ENCODE assay signal across 8 cellular contexts in the genomic region with DNA sequence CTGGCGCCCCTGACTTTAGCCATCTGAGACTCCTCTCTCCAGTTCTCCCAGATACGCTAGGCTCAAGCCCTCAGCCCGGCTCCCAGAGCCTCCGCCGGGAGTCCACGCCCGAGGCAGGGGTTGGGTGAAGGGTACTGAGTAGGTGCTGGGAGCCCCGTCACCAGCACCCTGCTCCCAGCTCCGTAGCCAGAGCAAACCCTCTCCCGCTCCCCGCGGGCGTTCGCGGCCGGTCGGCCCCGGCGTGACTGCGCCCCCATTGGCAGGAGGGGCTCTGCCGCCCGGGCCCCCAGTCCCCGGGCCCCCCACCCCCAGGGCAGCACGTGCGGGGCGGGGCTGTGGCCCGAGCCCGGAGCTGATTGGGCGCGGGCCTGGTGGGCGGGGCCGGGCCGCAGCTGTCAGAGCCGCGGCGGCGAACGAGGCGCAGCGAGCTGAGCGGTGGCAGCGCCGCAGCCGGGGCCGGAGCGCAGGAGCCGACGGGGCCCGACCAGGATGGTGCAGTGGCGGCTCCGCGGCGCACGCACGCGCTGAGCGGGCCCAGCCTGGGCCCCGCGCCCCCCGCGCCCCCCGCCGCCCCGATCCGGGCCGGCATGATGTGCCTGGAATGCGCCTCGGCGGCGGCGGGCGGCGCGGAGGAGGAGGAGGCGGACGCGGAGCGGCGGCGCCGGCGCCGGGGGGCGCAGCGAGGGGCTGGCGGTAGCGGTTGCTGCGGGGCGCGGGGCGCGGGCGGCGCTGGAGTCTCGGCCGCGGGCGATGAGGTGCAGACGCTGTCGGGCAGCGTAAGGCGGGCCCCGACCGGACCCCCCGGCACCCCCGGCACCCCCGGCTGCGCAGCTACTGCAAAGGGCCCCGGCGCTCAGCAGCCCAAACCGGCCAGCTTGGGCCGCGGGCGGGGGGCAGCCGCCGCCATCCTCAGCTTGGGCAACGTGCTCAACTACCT. TPM values are rescaled to one million over a fixed set of nuclear protein-coding genes. Genes with fewer than 3 reads are reported as not detected.
DNase-seq lines count a peak whose midpoint lies in the region; ATAC-seq and TF ChIP-seq lines count a peak whose summit lies in the region.

A gene with protein sequence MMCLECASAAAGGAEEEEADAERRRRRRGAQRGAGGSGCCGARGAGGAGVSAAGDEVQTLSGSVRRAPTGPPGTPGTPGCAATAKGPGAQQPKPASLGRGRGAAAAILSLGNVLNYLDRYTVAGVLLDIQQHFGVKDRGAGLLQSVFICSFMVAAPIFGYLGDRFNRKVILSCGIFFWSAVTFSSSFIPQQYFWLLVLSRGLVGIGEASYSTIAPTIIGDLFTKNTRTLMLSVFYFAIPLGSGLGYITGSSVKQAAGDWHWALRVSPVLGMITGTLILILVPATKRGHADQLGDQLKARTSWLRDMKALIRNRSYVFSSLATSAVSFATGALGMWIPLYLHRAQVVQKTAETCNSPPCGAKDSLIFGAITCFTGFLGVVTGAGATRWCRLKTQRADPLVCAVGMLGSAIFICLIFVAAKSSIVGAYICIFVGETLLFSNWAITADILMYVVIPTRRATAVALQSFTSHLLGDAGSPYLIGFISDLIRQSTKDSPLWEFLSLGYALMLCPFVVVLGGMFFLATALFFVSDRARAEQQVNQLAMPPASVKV (plus strand): TSS at position 421 of the 937 bp plus-strand sequence. CDS start 167 bp downstream, at position 588.

- no peaks in the 10 kb centered on the region for H3K36me3 Mint-ChIP-seq in natural killer cell treated with Interleukin-12 subunit alpha and Interleukin-12 subunit beta and Interleukin-15 and Interleukin-18, amount 100 ng/mL, for 72 hours
- H3K36me3 Mint-ChIP-seq in stimulated activated naive CD8-positive, alpha-beta T cell treated with anti-CD3 and anti-CD28 coated beads, Interleukin-15, Interleukin-2, amounts not matched to agents 100 ng/mL and 50 ng/mL, for 24 hours (ENCODE audit: low read depth) = no peaks in the 10 kb centered on the region

- H4K20me1 ChIP-seq in DND-41 (ENCODE audit: insufficient read depth, low read length) (peaks cover 43% of the 10 kb centered on the region), OCI-LY3 (ENCODE audit: insufficient read depth, low read length) (no peaks in the 10 kb centered on the region)

- H3K4me1 Mint-ChIP-seq in natural killer cell treated with Interleukin-12 subunit alpha and Interleukin-12 subunit beta and Interleukin-15 and Interleukin-18, amount 100 ng/mL, for 72 hours (ENCODE audit: low read depth in 2 of 2) = peaks cover 13 to 16% of the 10 kb centered on the region in 2 donors
- peaks cover 18% of the 10 kb centered on the region for H3K4me1 Mint-ChIP-seq in stimulated activated naive CD8-positive, alpha-beta T cell treated with anti-CD3 and anti-CD28 coated beads, Interleukin-15, Interleukin-2, amounts not matched to agents 100 ng/mL and 50 ng/mL, for 24 hours (ENCODE audit: low read depth)

- no peak within 1 kb of the TSS for H3K27ac Mint-ChIP-seq in natural killer cell treated with Interleukin-12 subunit alpha and Interleukin-12 subunit beta and Interleukin-15 and Interleukin-18, amount 100 ng/mL, for 72 hours
- H3K27ac Mint-ChIP-seq in stimulated activated naive CD8-positive, alpha-beta T cell treated with anti-CD3 and anti-CD28 coated beads, Interleukin-15, Interleukin-2, amounts not matched to agents 100 ng/mL and 50 ng/mL, for 24 hours = no peak within 1 kb of the TSS

- H3K27ac ChIP-seq in DND-41 (ENCODE audit: low read length) = no peak within 1 kb of the TSS
- H3K27ac ChIP-seq in OCI-LY3 (ENCODE audit: low read length) = peak within 1 kb of the TSS; percentile 89
- H3K27ac ChIP-seq in foreskin keratinocyte = no peak within 1 kb of the TSS

- H3K79me2 ChIP-seq in DND-41 (ENCODE audit: insufficient read depth, low read length) (no peaks in the 10 kb centered on the region), OCI-LY3 (ENCODE audit: low read length) (no peaks in the 10 kb centered on the region)

- H3K27me3 ChIP-seq in DND-41 (ENCODE audit: insufficient read depth, low read length, poor library complexity) (peaks cover 28% of the 10 kb centered on the region), OCI-LY3 (ENCODE audit: low read depth, low read length) (no peaks in the 10 kb centered on the region), foreskin keratinocyte (peaks cover 53% of the 10 kb centered on the region)

- H3K36me3 ChIP-seq in DND-41 (ENCODE audit: insufficient read depth, low read length) (no peaks in the 10 kb centered on the region), OCI-LY3 (replicated peaks; ENCODE audit: low read depth, low read length) (no peaks in the 10 kb centered on the region)

- H3K27me3 Mint-ChIP-seq in natural killer cell treated with Interleukin-12 subunit alpha and Interleukin-12 subunit beta and Interleukin-15 and Interleukin-18, amount 100 ng/mL, for 72 hours = peaks cover 22 to 31% of the 10 kb centered on the region in 2 donors
- peaks cover 35% of the 10 kb centered on the region for H3K27me3 Mint-ChIP-seq in stimulated activated naive CD8-positive, alpha-beta T cell treated with anti-CD3 and anti-CD28 coated beads, Interleukin-15, Interleukin-2, amounts not matched to agents 100 ng/mL and 50 ng/mL, for 24 hours

- H3K4me3 ChIP-seq in DND-41 (ENCODE audit: low read depth in 1 of 2, low read length in 2 of 2) (peak within 1 kb of the TSS; percentile 14 to 54; a peak in 3 of 4 replicates), OCI-LY3 (ENCODE audit: low read length) (peak within 1 kb of the TSS; percentile 69)

- H3K9me3 ChIP-seq in DND-41 (ENCODE audit: insufficient read depth, low read length, severe bottlenecking) (no peaks in the 10 kb centered on the region), OCI-LY3 (ENCODE audit: insufficient read depth, low read length) (no peaks in the 10 kb centered on the region)

- ATAC-seq in DND-41 (ENCODE audit: insufficient read depth, low read depth) (peak; percentile 87), HG03045 (IDR thresholded peaks at IDR 0.05; ENCODE audit: unreplicated experiment) (peak; percentile 51), foreskin keratinocyte (peak; percentile 63)
- ATAC-seq in natural killer cell treated with Interleukin-12 subunit alpha and Interleukin-12 subunit beta and Interleukin-15 and Interleukin-18, amount 100 ng/mL, for 72 hours = peak; percentile 84 to 89

- peak within 1 kb of the TSS; percentile 77 for H3K4me3 Mint-ChIP-seq in natural killer cell treated with Interleukin-12 subunit alpha and Interleukin-12 subunit beta and Interleukin-15 and Interleukin-18, amount 100 ng/mL, for 72 hours
- H3K4me3 Mint-ChIP-seq in stimulated activated naive CD8-positive, alpha-beta T cell treated with anti-CD3 and anti-CD28 coated beads, Interleukin-15, Interleukin-2, amounts not matched to agents 100 ng/mL and 50 ng/mL, for 24 hours = peak within 1 kb of the TSS; percentile 72

- peak within 1 kb of the TSS; percentile 92 for H3K4me2 ChIP-seq in DND-41 (ENCODE audit: insufficient read depth, low read length)
- H3K4me2 ChIP-seq in OCI-LY3 (ENCODE audit: low read length) = peak within 1 kb of the TSS; percentile 91

- peak; percentile 8 for TF ChIP-seq CTCF in DND-41 (IDR thresholded peaks at IDR 0.05; ENCODE audit: borderline replicate concordance, extremely low read depth, low read length, poor library complexity, severe bottlenecking)
- TF ChIP-seq CTCF in OCI-LY3 (IDR thresholded peaks at IDR 0.05; ENCODE audit: low read depth, low read length) = no peak
- TF ChIP-seq CTCF in foreskin keratinocyte (conservative IDR thresholded peaks at IDR 0.05) = no peak

- H2AFZ ChIP-seq in DND-41 (ENCODE audit: low read depth, low read length) (peak within 1 kb of the TSS; percentile 47; the same call in 1 of the 2 replicates), OCI-LY3 (ENCODE audit: low read depth, low read length) (no peak within 1 kb of the TSS)

- peak; percentile 78 for DNase-seq in DND-41
- DNase-seq in activated effector memory CD4-positive, alpha-beta T cell treated with anti-CD3 and anti-CD28 coated beads, Interleukin-2, amount 50 U/mL, for 16 hours = peak; percentile 87
- no peak for DNase-seq in foreskin keratinocyte
- no peak for DNase-seq in natural killer cell treated with Interleukin-12 subunit alpha and Interleukin-12 subunit beta and Interleukin-15 and Interleukin-18, amount 100 ng/mL, for 72 hours (ENCODE audit: low spot score)
- no peak for DNase-seq in OCI-M1 (lab: John Stamatoyannopoulos, UW)

- H3K9me3 Mint-ChIP-seq in natural killer cell treated with Interleukin-12 subunit alpha and Interleukin-12 subunit beta and Interleukin-15 and Interleukin-18, amount 100 ng/mL, for 72 hours = no peaks in the 10 kb centered on the region
- H3K9me3 Mint-ChIP-seq in stimulated activated naive CD8-positive, alpha-beta T cell treated with anti-CD3 and anti-CD28 coated beads, Interleukin-15, Interleukin-2, amounts not matched to agents 100 ng/mL and 50 ng/mL, for 24 hours = no peaks in the 10 kb centered on the region

- H3K9ac ChIP-seq in DND-41 (ENCODE audit: low read depth, low read length) (peak within 1 kb of the TSS; percentile 42; the same call in 1 of the 2 replicates), OCI-LY3 (ENCODE audit: low read length) (peak within 1 kb of the TSS; percentile 67)

- H3K4me1 ChIP-seq in DND-41 (ENCODE audit: insufficient read depth, low read length) = peaks cover 24% of the 10 kb centered on the region
- H3K4me1 ChIP-seq in OCI-LY3 (ENCODE audit: low read length) = peaks cover 24% of the 10 kb centered on the region
- peaks cover 12% of the 10 kb centered on the region for H3K4me1 ChIP-seq in foreskin keratinocyte

RNA-seq across cellular contexts. Expression of the gene that starts here (rescaled TPM):
- 0.31 and 0.35 TPM in 2 replicates for total RNA-seq in foreskin keratinocyte
- 0.22 and 0.47 TPM in 2 replicates for polyA plus RNA-seq in foreskin keratinocyte
- total RNA-seq in natural killer cell treated with Interleukin-12 subunit alpha and Interleukin-12 subunit beta and Interleukin-15 and Interleukin-18, amount 100 ng/mL, for 72 hours = not detected

Comparison
In these comparisons a context has a peak if more than half of its experiments do, and no peak if none do; other contexts are left out.
1. Peak in ATAC-seq in foreskin keratinocyte; RNA of the gene not detected or under 1 TPM.
2. Peak in ATAC-seq in natural killer cell treated with Interleukin-12 subunit alpha and Interleukin-12 subunit beta and Interleukin-15 and Interleukin-18, amount 100 ng/mL, for 72 hours; RNA of the gene not detected or under 1 TPM.
3. DNase-seq: peak in DND-41 (single experiment) and activated effector memory CD4-positive, alpha-beta T cell treated with anti-CD3 and anti-CD28 coated beads, Interleukin-2, amount 50 U/mL, for 16 hours (single experiment); none in foreskin keratinocyte (0 of 2), natural killer cell treated with Interleukin-12 subunit alpha and Interleukin-12 subunit beta and Interleukin-15 and Interleukin-18, amount 100 ng/mL, for 72 hours (single experiment) and OCI-M1 (single experiment).
4. Peak in every context shown above with its lines, with median percentiles within 50 percentile points of each other: ATAC-seq.